Comparison of ENCODE assay signal across 1 cellular context in genomic region chr1:32893198-32894018, GRCh38.
TF ChIP-seq lines count a peak whose summit lies in the region.

No MANE protein-coding gene starts in this region.

TF ChIP-seq in GM12878, 131 proteins besides CTCF, POLR2A, EP300 and RAD21:
- TF ChIP-seq PML (IDR thresholded peaks at IDR 0.05; ENCODE audit: low read length) (no peak), SUZ12 (IDR thresholded peaks at IDR 0.05; ENCODE audit: unreplicated experiment) (peak; percentile 98)
